21 cellular contexts compared by ENCODE assay signal in the genomic region with DNA sequence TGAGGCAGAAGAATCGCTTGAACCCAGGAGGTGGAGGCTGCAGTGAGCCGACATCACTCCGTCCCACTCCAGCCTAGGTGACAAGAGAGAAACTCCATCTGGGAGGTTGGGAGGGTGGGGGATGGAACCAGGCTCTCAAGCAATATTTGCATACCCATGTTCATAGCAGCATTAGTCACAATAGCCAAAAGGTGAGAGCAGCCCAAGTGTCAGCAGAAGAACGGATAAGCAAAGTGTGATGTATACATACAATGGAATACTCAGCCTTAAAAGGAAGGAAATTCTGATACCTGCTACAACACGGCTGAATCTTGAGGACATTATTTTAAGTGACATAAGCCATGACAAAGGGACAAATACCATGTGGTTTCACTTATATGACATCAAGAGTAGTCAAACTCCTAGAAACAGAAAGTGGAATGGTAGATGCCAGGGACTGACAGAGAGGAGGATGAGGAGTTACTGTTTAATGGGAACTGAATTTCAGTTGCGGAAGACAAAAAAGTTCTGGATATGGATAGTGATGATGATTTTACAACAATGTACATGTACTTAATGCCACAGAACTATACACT. TPM values are rescaled to one million over a fixed set of nuclear protein-coding genes. Genes with fewer than 3 reads are reported as not detected.
DNase-seq lines count a peak whose midpoint lies in the region; ATAC-seq and TF ChIP-seq lines count a peak whose summit lies in the region.
"Had no signal": no experiment of that assay in that cellular context is flagged by ENCODE, and none has a peak within 500 bp of the region (broad histone marks: within the 10 kb centered on the region; RNA-seq: fewer than 3 reads in every experiment).

No MANE protein-coding gene starts in this region.

- H3K4me1 Mint-ChIP-seq in activated T-cell treated with anti-CD3 and anti-CD28 coated beads, Interleukin-2, amount 50 U/mL, for 4 hours (ENCODE audit: low read depth): peaks cover 54% of the 10 kb centered on the region
- peaks cover 5 to 23% (median 9%) of the 10 kb centered on the region in 3 donors for H3K4me1 Mint-ChIP-seq in IgD-negative memory B cell
- peaks cover 62% of the 10 kb centered on the region for H3K4me1 Mint-ChIP-seq in activated naive CD8-positive, alpha-beta T cell treated with anti-CD3 and anti-CD28 coated beads for 36 hours
- H3K4me1 Mint-ChIP-seq in progenitor cell of endocrine pancreas (ENCODE audit: low read depth): peaks cover 17% of the 10 kb centered on the region

- no peak overlapping the region for H3K4me3 Mint-ChIP-seq in activated T-cell treated with anti-CD3 and anti-CD28 coated beads, Interleukin-2, amount 50 U/mL, for 4 hours
- H3K4me3 Mint-ChIP-seq in IgD-negative memory B cell (no peak overlapping the region), progenitor cell of endocrine pancreas (ENCODE audit: low read depth) (no peak overlapping the region)
- peak overlapping the region; percentile 5 for H3K4me3 Mint-ChIP-seq in activated naive CD8-positive, alpha-beta T cell treated with anti-CD3 and anti-CD28 coated beads for 36 hours

- H3K27ac Mint-ChIP-seq in IgD-negative memory B cell (peak overlapping the region in 2 of 3 donors; percentile 53 to 91), progenitor cell of endocrine pancreas (peak overlapping the region; percentile 59)
- H3K27ac Mint-ChIP-seq in activated naive CD8-positive, alpha-beta T cell treated with anti-CD3 and anti-CD28 coated beads for 36 hours: peak overlapping the region; percentile 34

- no peak for TF ChIP-seq CTCF in progenitor cell of endocrine pancreas (IDR thresholded peaks at IDR 0.05; ENCODE audit: unreplicated experiment)

- no peaks in the 10 kb centered on the region for H3K9me3 Mint-ChIP-seq in activated T-cell treated with anti-CD3 and anti-CD28 coated beads, Interleukin-2, amount 50 U/mL, for 4 hours
- no peaks in the 10 kb centered on the region for H3K9me3 Mint-ChIP-seq in IgD-negative memory B cell
- no peaks in the 10 kb centered on the region for H3K9me3 Mint-ChIP-seq in activated naive CD8-positive, alpha-beta T cell treated with anti-CD3 and anti-CD28 coated beads for 36 hours
- H3K9me3 Mint-ChIP-seq in progenitor cell of endocrine pancreas (ENCODE audit: low read depth): no peaks in the 10 kb centered on the region

- peak; percentile 64 to 71 for ATAC-seq in activated T-cell treated with anti-CD3 and anti-CD28 coated beads, Interleukin-2, amount 50 U/mL, for 4 hours
- no peak for ATAC-seq in GM19023 (IDR thresholded peaks at IDR 0.05; ENCODE audit: unreplicated experiment)
- no peak for ATAC-seq in GM19452 (IDR thresholded peaks at IDR 0.05; ENCODE audit: unreplicated experiment)
- ATAC-seq: body of pancreas, heart left ventricle, psoas muscle had no signal

- DNase-seq in activated T-cell treated with anti-CD3 and anti-CD28 coated beads, Interleukin-2, amount 50 U/mL, for 4 hours: no peak
- DNase-seq in activated T-cell treated with anti-CD3 and anti-CD28 coated beads, Interleukin-2, amount 50 U/mL, for 48 hours: no peak
- DNase-seq in activated naive CD8-positive, alpha-beta T cell treated with anti-CD3 and anti-CD28 coated beads for 36 hours: no peak
- DNase-seq in progenitor cell of endocrine pancreas (ENCODE audit: low spot score, unreplicated experiment) (no peak), KG1 (lab: John Stamatoyannopoulos, UW) (no peak)
- DNase-seq: activated CD4-positive, alpha-beta T cell treated with anti-CD3 and anti-CD28 coated beads for 48 hours; activated CD8-positive, alpha-beta memory T cell treated with anti-CD3 and anti-CD28 coated beads, Interleukin-2, amount 50 U/mL, for 48 hours; body of pancreas; C1 segment of cervical spinal cord; heart left ventricle; kidney glomerular epithelial cell; NCI-H1105; NCI-H2029 treated with DMSO at 0.1 percent for 48 hours; psoas muscle; stimulated activated CD4-positive, alpha-beta T cell treated with anti-CD3 and anti-CD28 coated beads, Interleukin-15, amount 100 ng/mL, for 24 hours; stomach; SW 1271; tibial artery had no signal

- peaks cover 37% of the 10 kb centered on the region for H3K36me3 Mint-ChIP-seq in activated T-cell treated with anti-CD3 and anti-CD28 coated beads, Interleukin-2, amount 50 U/mL, for 4 hours (ENCODE audit: insufficient read depth)
- H3K36me3 Mint-ChIP-seq in IgD-negative memory B cell (peaks cover 7% of the 10 kb centered on the region), progenitor cell of endocrine pancreas (ENCODE audit: insufficient read depth) (peaks cover 27% of the 10 kb centered on the region)
- peaks cover 45% of the 10 kb centered on the region for H3K36me3 Mint-ChIP-seq in activated naive CD8-positive, alpha-beta T cell treated with anti-CD3 and anti-CD28 coated beads for 36 hours

- H3K27me3 Mint-ChIP-seq in activated T-cell treated with anti-CD3 and anti-CD28 coated beads, Interleukin-2, amount 50 U/mL, for 4 hours (ENCODE audit: low read depth): no peaks in the 10 kb centered on the region
- H3K27me3 Mint-ChIP-seq in IgD-negative memory B cell (no peaks in the 10 kb centered on the region), progenitor cell of endocrine pancreas (no peaks in the 10 kb centered on the region)
- no peaks in the 10 kb centered on the region for H3K27me3 Mint-ChIP-seq in activated naive CD8-positive, alpha-beta T cell treated with anti-CD3 and anti-CD28 coated beads for 36 hours

RNA-seq across cellular contexts. Expression of gene DAD1, which starts 11.6 kb away (rescaled TPM):
- 100 to 1,000 TPM; 287 to 323 (median 300) TPM for total RNA-seq in activated T-cell treated with anti-CD3 and anti-CD28 coated beads, Interleukin-2, amount 50 U/mL, for 4 hours
- polyA plus RNA-seq in IgD-negative memory B cell: 420 TPM
- 100 to 1,000 TPM; 197 to 208 TPM for total RNA-seq in activated naive CD8-positive, alpha-beta T cell treated with anti-CD3 and anti-CD28 coated beads for 36 hours
- total RNA-seq in progenitor cell of endocrine pancreas: 149 and 150 TPM in 2 replicates

RNA-seq across cellular contexts. Expression of gene ABHD4, which starts 20.7 kb away (rescaled TPM):
- 1 to 10 TPM; 1.9 to 3.9 (median 2.1) TPM for total RNA-seq in activated T-cell treated with anti-CD3 and anti-CD28 coated beads, Interleukin-2, amount 50 U/mL, for 4 hours
- polyA plus RNA-seq in IgD-negative memory B cell: 9.0 TPM
- 1 to 10 TPM; 8.2 to 8.7 TPM for total RNA-seq in activated naive CD8-positive, alpha-beta T cell treated with anti-CD3 and anti-CD28 coated beads for 36 hours
- total RNA-seq in progenitor cell of endocrine pancreas: 25.6 and 30.5 TPM in 2 replicates

Comparison
In these comparisons a context has a peak if more than half of its experiments do, and no peak if none do; other contexts are left out.
1. ATAC-seq: peak in activated T-cell treated with anti-CD3 and anti-CD28 coated beads, Interleukin-2, amount 50 U/mL, for 4 hours (2 of 2); none in GM19023 (single experiment) and GM19452 (single experiment).
2. Peak in every context shown above with its lines, with median percentiles within 50 percentile points of each other: H3K27ac Mint-ChIP-seq.